ENCODE assay signal across 10 cellular contexts in genomic region chr14:68971411-68972035, GRCh38. TPM values are rescaled to one million over a fixed set of nuclear protein-coding genes. Genes with fewer than 3 reads are reported as not detected.
DNase-seq lines count a peak whose midpoint lies in the region; ATAC-seq and TF ChIP-seq lines count a peak whose summit lies in the region.
"Had no signal": no experiment of that assay in that cellular context is flagged by ENCODE, and none has a peak within 500 bp of the region (broad histone marks: within the 10 kb centered on the region; RNA-seq: fewer than 3 reads in every experiment).

No MANE protein-coding gene starts in this region.

- no peak for ATAC-seq in GM18907 (IDR thresholded peaks at IDR 0.05; ENCODE audit: unreplicated experiment)
- ATAC-seq in body of pancreas: no peak

- CTCF ChIA-PET in CD4-positive, alpha-beta memory T cell (lab: Charles Lee; ENCODE audit: partially characterized antibody): no interaction called here

- DNase-seq in CD4-positive, alpha-beta memory T cell: no peak
- DNase-seq in Peyer's patch (no peak), dorsolateral prefrontal cortex (no peak), body of pancreas (no peak), cerebellum (ENCODE audit: low spot score) (no peak), NCI-H526 (lab: John Stamatoyannopoulos, UW) (no peak)
- DNase-seq: NCI-H1105 had no signal

- peaks cover 0 to 5% (median 0%) of the 10 kb centered on the region in 8 donors for H3K9me3 Mint-ChIP-seq in CD4-positive, alpha-beta memory T cell

- no peaks in the 10 kb centered on the region for H3K9me3 ChIP-seq in CD4-positive, alpha-beta memory T cell (ENCODE audit: control insufficient read depth in 1 of 2, low read length in 2 of 2)
- H3K9me3 ChIP-seq in Peyer's patch (no peaks in the 10 kb centered on the region), body of pancreas (no peaks in the 10 kb centered on the region)

- intact Hi-C loops in CD4-positive, alpha-beta memory T cell (cut with micrococcal nuclease): no loop called here
- intact Hi-C loops in dorsolateral prefrontal cortex (cut with DNase I) (loop anchor here in 1 of 2 donors (10.0 kb wide), 1 partner anchor 57 kb away; no protein-coding TSS in a partner anchor), body of pancreas (cut with DNase I) (no loop called here)

- WGBS in body of pancreas, 2 donors: 77 to 79% methylated on average over 9 of the region's 9 CpGs

- H3K27ac ChIP-seq in CD4-positive, alpha-beta memory T cell (ENCODE audit: low read depth, low read length): peak overlapping the region; percentile 4
- H3K27ac ChIP-seq in Peyer's patch (peak overlapping the region in 3 of 4 donors; percentile 56 to 95 (median 65)), dorsolateral prefrontal cortex (peak overlapping the region in 52 of 59 donors; percentile 10 to 81 (median 68)), rectal smooth muscle tissue (ENCODE audit: low read depth, low read length) (peak overlapping the region; percentile 100), body of pancreas (no peak overlapping the region)
- H3K27ac ChIP-seq: parathyroid adenoma had no signal

- no peaks in the 10 kb centered on the region for H3K27me3 Mint-ChIP-seq in CD4-positive, alpha-beta memory T cell

- H3K36me3 ChIP-seq in CD4-positive, alpha-beta memory T cell (ENCODE audit: insufficient read depth, low read length): no peaks in the 10 kb centered on the region
- H3K36me3 ChIP-seq in Peyer's patch: no peaks in the 10 kb centered on the region
- peaks cover 2% of the 10 kb centered on the region for H3K36me3 ChIP-seq in rectal smooth muscle tissue (ENCODE audit: control insufficient read depth, insufficient read depth, low read length)
- H3K36me3 ChIP-seq in body of pancreas (replicated peaks in 1 of 2; ENCODE audit: insufficient read depth in 1 of 2, low read depth in 2 of 2): no peaks in the 10 kb centered on the region

- H3K4me3 Mint-ChIP-seq in CD4-positive, alpha-beta memory T cell: peak overlapping the region in 5 of 8 donors; percentile 25 to 89 (median 50)

- H3K27me3 ChIP-seq in CD4-positive, alpha-beta memory T cell (ENCODE audit: insufficient read depth, low read length): no peaks in the 10 kb centered on the region
- no peaks in the 10 kb centered on the region for H3K27me3 ChIP-seq in Peyer's patch
- no peaks in the 10 kb centered on the region for H3K27me3 ChIP-seq in dorsolateral prefrontal cortex
- H3K27me3 ChIP-seq in rectal smooth muscle tissue (ENCODE audit: control insufficient read depth, insufficient read depth, low read length): no peaks in the 10 kb centered on the region
- no peaks in the 10 kb centered on the region for H3K27me3 ChIP-seq in body of pancreas

- no peak overlapping the region for H3K9ac ChIP-seq in rectal smooth muscle tissue (ENCODE audit: low read length)
- H3K9ac ChIP-seq: parathyroid adenoma had no signal

- POLR2A ChIA-PET in CD4-positive, alpha-beta memory T cell (lab: Charles Lee; ENCODE audit: partially characterized antibody): no interaction called here

- H3K4me3 ChIP-seq in CD4-positive, alpha-beta memory T cell (ENCODE audit: low read length in 2 of 2): no peak overlapping the region
- no peak overlapping the region for H3K4me3 ChIP-seq in Peyer's patch
- H3K4me3 ChIP-seq in dorsolateral prefrontal cortex: peak overlapping the region in 5 of 59 donors; percentile 0 to 26 (median 4)
- H3K4me3 ChIP-seq in rectal smooth muscle tissue (ENCODE audit: low read length): no peak overlapping the region
- H3K4me3 ChIP-seq in body of pancreas: no peak overlapping the region

- peaks cover 10 to 30% of the 10 kb centered on the region in 2 donors for H3K36me3 Mint-ChIP-seq in CD4-positive, alpha-beta memory T cell

- peaks cover 52 to 94% (median 75%) of the 10 kb centered on the region in 4 donors for H3K4me1 Mint-ChIP-seq in CD4-positive, alpha-beta memory T cell

- peaks cover 74% of the 10 kb centered on the region for H3K4me1 ChIP-seq in CD4-positive, alpha-beta memory T cell (ENCODE audit: insufficient read depth, low read length)
- H3K4me1 ChIP-seq in Peyer's patch: peaks cover 0 to 60% (median 3%) of the 10 kb centered on the region in 4 donors
- H3K4me1 ChIP-seq in rectal smooth muscle tissue (ENCODE audit: control insufficient read depth, insufficient read depth, low read length): peaks cover 93% of the 10 kb centered on the region
- peaks cover 75% of the 10 kb centered on the region for H3K4me1 ChIP-seq in body of pancreas

- TF ChIP-seq POLR2A in Peyer's patch (IDR thresholded peaks at IDR 0.05) (no peak), body of pancreas (IDR thresholded peaks at IDR 0.05) (no peak)

- H3K27ac Mint-ChIP-seq in CD4-positive, alpha-beta memory T cell: peak overlapping the region; percentile 96 to 99 (median 98)

- TF ChIP-seq CTCF in Peyer's patch (IDR thresholded peaks at IDR 0.05) (no peak), dorsolateral prefrontal cortex (IDR thresholded peaks at IDR 0.05 in 54 of 56, conservative IDR thresholded peaks at IDR 0.05 in 2 of 56; ENCODE audit: low read depth in 1 of 56, partially characterized antibody in 56 of 56) (no peak), body of pancreas (IDR thresholded peaks at IDR 0.05) (no peak)

RNA-seq across cellular contexts. Expression of gene ACTN1, which starts 7.6 kb away (rescaled TPM):
- total RNA-seq in CD4-positive, alpha-beta memory T cell: 10 to 100 TPM; 70.8 to 75.1 TPM
- polyA plus RNA-seq in CD4-positive, alpha-beta memory T cell: 10 to 100 TPM; 33.6 to 63.3 TPM
- total RNA-seq in Peyer's patch (100 to 1,000 TPM in 1 of 4 donors, 10 to 100 TPM in 3; 40.3 to 585 (median 80.1) TPM), dorsolateral prefrontal cortex (100 to 1,000 TPM in 115 of 120 experiments, 10 to 100 TPM in 5; 56.9 to 234 (median 157) TPM), body of pancreas (10 to 100 TPM; 84.8 to 93.6 TPM), cerebellum (23.1 TPM)

Comparison
In these comparisons a context has a peak if more than half of its experiments do, and no peak if none do; other contexts are left out.
1. H3K27ac ChIP-seq: peak in CD4-positive, alpha-beta memory T cell (single experiment), Peyer's patch (3 of 4), dorsolateral prefrontal cortex (52 of 59) and rectal smooth muscle tissue (single experiment); none in body of pancreas (0 of 4).